23 cellular contexts compared by ENCODE assay signal in the genomic region with DNA sequence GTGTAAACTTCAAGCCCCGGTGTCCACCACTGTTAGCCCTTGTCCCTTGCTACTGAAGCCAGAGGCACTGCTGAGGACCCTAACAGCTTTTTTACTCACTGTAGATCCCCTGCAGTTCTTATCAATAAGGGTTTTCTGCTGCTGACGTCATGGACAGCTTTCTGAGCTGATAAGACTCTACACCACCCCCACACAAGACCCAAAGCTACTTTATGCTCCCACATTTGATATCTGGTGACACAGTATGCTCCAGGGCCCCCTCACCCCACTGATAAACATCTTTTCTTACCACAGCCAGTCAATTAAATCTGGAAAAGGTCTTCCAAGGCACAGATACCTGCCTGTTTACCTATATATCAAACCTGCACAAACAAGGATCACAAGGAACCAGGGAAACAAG.
"Had no signal": no experiment of that assay in that cellular context is flagged by ENCODE, and none has a peak within 500 bp of the region (broad histone marks: within the 10 kb centered on the region; RNA-seq: fewer than 3 reads in every experiment).

No MANE protein-coding gene starts in this region.

- H3K27ac Mint-ChIP-seq: memory B cell; natural killer cell treated with Interleukin-12 subunit alpha and Interleukin-12 subunit beta and Interleukin-15 and Interleukin-18, amount 100 ng/mL, for 72 hours had no signal

- H3K9me3 ChIP-seq: lower lobe of right lung, pancreas, prostate gland, transverse colon had no signal

- ATAC-seq: left lung, lower lobe of right lung, pancreas had no signal

- H3K27me3 ChIP-seq: left lung, pancreas, sigmoid colon, stomach, transverse colon had no signal

- H3K36me3 ChIP-seq: left lung, lower lobe of right lung, pancreas, prostate gland, sigmoid colon, stomach, thoracic aorta, transverse colon had no signal

- H3K4me3 Mint-ChIP-seq: memory B cell; natural killer cell treated with Interleukin-12 subunit alpha and Interleukin-12 subunit beta and Interleukin-15 and Interleukin-18, amount 100 ng/mL, for 72 hours had no signal

- H3K27ac ChIP-seq: left lung, lower lobe of right lung, pancreas, prostate gland, sigmoid colon, skin epidermis, stomach, thoracic aorta, transverse colon had no signal

- DNase-seq: cerebellar nuclear complex; dermis blood vessel endothelial cell; foreskin melanocyte; left lung; lower lobe of right lung; midbrain; occipital lobe; retina; sigmoid colon; stimulated activated CD4-positive, alpha-beta T cell treated with anti-CD3 and anti-CD28 coated beads, Interleukin-2, amount 100 ng/mL, for 24 hours; stimulated activated naive CD4-positive, alpha-beta T cell; stomach; substantia nigra; transverse colon had no signal

- FAIRE-seq: colon, endothelial cell of umbilical vein, keratinocyte, pancreas had no signal

- H3K4me1 ChIP-seq: left lung, lower lobe of right lung, pancreas, prostate gland, sigmoid colon, stomach, transverse colon had no signal

- H3K4me3 ChIP-seq: left lung, lower lobe of right lung, pancreas, prostate gland, sigmoid colon, skin epidermis, stomach, thoracic aorta, transverse colon had no signal

- H3K4me1 Mint-ChIP-seq: memory B cell had no signal
